ENCODE assay signal across 8 cellular contexts in the genomic region with DNA sequence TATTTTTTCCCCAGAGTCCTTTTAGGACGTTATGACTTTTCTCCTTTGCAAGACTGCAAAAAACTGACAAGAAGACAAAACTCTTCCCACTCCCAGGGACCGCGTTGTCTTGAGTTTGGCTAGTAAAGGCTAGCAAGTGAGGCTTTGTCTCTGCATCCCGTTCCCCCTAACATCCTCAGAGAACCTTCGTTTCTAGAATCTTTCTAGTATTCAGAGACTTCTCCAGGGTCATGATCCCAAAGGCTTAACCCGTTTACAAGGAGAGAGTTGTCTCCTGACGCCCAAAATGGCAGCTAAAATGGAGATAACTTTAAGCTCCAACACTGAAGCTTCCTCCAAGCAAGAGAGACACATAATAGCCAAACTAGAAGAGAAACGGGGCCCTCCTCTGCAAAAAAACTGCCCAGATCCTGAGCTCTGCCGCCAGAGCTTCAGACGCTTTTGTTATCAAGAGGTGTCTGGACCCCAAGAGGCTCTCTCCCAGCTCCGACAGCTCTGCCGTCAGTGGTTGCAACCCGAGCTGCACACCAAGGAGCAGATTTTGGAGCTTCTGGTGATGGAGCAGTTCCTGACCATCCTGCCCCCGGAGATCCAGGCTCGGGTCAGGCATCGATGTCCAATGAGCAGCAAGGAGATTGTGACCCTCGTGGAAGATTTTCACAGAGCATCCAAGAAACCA. TPM values are rescaled to one million over a fixed set of nuclear protein-coding genes. Genes with fewer than 3 reads are reported as not detected.
DNase-seq lines count a peak whose midpoint lies in the region; ATAC-seq, FAIRE-seq and TF ChIP-seq lines count a peak whose summit lies in the region.

No MANE protein-coding gene starts in this region.

- WGBS in neuronal stem cell (ENCODE audit: extremely low coverage in 2 of 2, insufficient read length in 2 of 2, insufficient replicate concordance in 1 of 2), 2 donors = no CpG with 5 or more reads among the region's 17 CpGs

- TF ChIP-seq CTCF in RWPE2 (IDR thresholded peaks at IDR 0.05; ENCODE audit: poor library complexity, severe bottlenecking) (no peak), endothelial cell of umbilical vein (IDR thresholded peaks at IDR 0.05; ENCODE audit: extremely low read depth in 1 of 2, insufficient read depth in 1 of 2, low read depth in 1 of 2, low read length in 2 of 2) (no peak)

- H2BK15ac ChIP-seq in neuronal stem cell (ENCODE audit: low read length) = no peak overlapping the region

- no TSS peak for BruUV-seq in endothelial cell of umbilical vein (replicated peaks; lab: Mats Ljungman, UMichigan)

- H3K4me2 ChIP-seq in endothelial cell of umbilical vein (ENCODE audit: insufficient read depth, low read length) (peak overlapping the region; percentile 90), neuronal stem cell (ENCODE audit: insufficient read depth, low read length, poor library complexity, severe bottlenecking) (peak overlapping the region; percentile 64)

- no peak overlapping the region for H2BK12ac ChIP-seq in neuronal stem cell (ENCODE audit: low read length)

- ATAC-seq in RWPE2 (ENCODE audit: low read depth) (no peak), GM18907 (IDR thresholded peaks at IDR 0.05; ENCODE audit: unreplicated experiment) (no peak), HG02759 (IDR thresholded peaks at IDR 0.05; ENCODE audit: unreplicated experiment) (no peak)

- H3K4ac ChIP-seq in neuronal stem cell (ENCODE audit: low read length) = no peak overlapping the region

- peaks cover 10% of the 10 kb centered on the region for H3K79me2 ChIP-seq in endothelial cell of umbilical vein (ENCODE audit: control insufficient read depth, insufficient read depth, low read length)

- H2BK5ac ChIP-seq in neuronal stem cell (ENCODE audit: low read length) = no peak overlapping the region

- peak; percentile 67 for FAIRE-seq in endothelial cell of umbilical vein (lab: Jason Lieb, UNC)

- H3K9me3 ChIP-seq in RWPE2 (ENCODE audit: severe bottlenecking) (no peaks in the 10 kb centered on the region), endothelial cell of umbilical vein (replicated peaks; ENCODE audit: control insufficient read depth, insufficient read depth, low read length) (no peaks in the 10 kb centered on the region), neuronal stem cell (replicated peaks in 1 of 2; ENCODE audit: control insufficient read depth in 2 of 2, insufficient read depth in 1 of 2, low read depth in 1 of 2, low read length in 2 of 2) (peaks cover 20 to 43% of the 10 kb centered on the region in 2 donors)

- H3K79me1 ChIP-seq in neuronal stem cell (ENCODE audit: low read depth, low read length) = no peaks in the 10 kb centered on the region

- H4K8ac ChIP-seq in neuronal stem cell (ENCODE audit: low read depth, low read length) = no peak overlapping the region

- H2AK5ac ChIP-seq in neuronal stem cell (ENCODE audit: low read depth, low read length) = no peak overlapping the region

- H3K9me1 ChIP-seq in endothelial cell of umbilical vein (replicated peaks; ENCODE audit: control insufficient read depth, extremely low read depth, insufficient read depth, low read length) = no peaks in the 10 kb centered on the region

- CTCF ChIA-PET in endothelial cell of umbilical vein (lab: Charles Lee) = interaction anchor here (1.1 to 3.4 kb wide), 5 partner anchors 11 to 251 kb away, joined by 3 to 14 read pairs (median 4); a partner anchor contains a TSS

- H3K27me3 ChIP-seq in RWPE2 (ENCODE audit: insufficient read depth, poor library complexity, severe bottlenecking) = no peaks in the 10 kb centered on the region
- no peaks in the 10 kb centered on the region for H3K27me3 ChIP-seq in endothelial cell of umbilical vein (ENCODE audit: control insufficient read depth in 2 of 2, insufficient read depth in 2 of 2, low read length in 2 of 2)
- no peaks in the 10 kb centered on the region for H3K27me3 ChIP-seq in neuronal stem cell (ENCODE audit: control insufficient read depth in 3 of 3, insufficient read depth in 3 of 3, low read depth in 1 of 3, low read length in 3 of 3)

- peak overlapping the region; percentile 75 for H3K23ac ChIP-seq in neuronal stem cell (ENCODE audit: low read depth, low read length, poor library complexity)

- no peak overlapping the region for H2BK120ac ChIP-seq in neuronal stem cell (ENCODE audit: low read depth, low read length)

- TF ChIP-seq POLR2A in endothelial cell of umbilical vein (IDR thresholded peaks at IDR 0.05; ENCODE audit: low read depth, low read length) = no peak

- peak overlapping the region; percentile 61 for H3K27ac ChIP-seq in RWPE2 (ENCODE audit: poor library complexity, severe bottlenecking)
- peak overlapping the region; percentile 6 for H3K27ac ChIP-seq in endothelial cell of umbilical vein (ENCODE audit: insufficient read depth, low read depth, low read length)
- H3K27ac ChIP-seq in neuronal stem cell (replicated peaks; ENCODE audit: low read length) = no peak overlapping the region

- H3K4me3 ChIP-seq in RWPE2 (ENCODE audit: severe bottlenecking) (peak overlapping the region; percentile 84), endothelial cell of umbilical vein (replicated peaks in 1 of 3; ENCODE audit: insufficient read depth in 1 of 3, low read depth in 1 of 3, low read length in 3 of 3) (peak overlapping the region; percentile 66 to 85 (median 82)), neuronal stem cell (ENCODE audit: low read length in 2 of 2) (peak overlapping the region; percentile 90 to 95)

- POLR2A ChIA-PET in endothelial cell of umbilical vein (lab: Charles Lee) = interaction anchor here (1.2 to 1.6 kb wide), 3 partner anchors 37 to 119 kb away, joined by 3 to 5 read pairs (median 5); a partner anchor contains a TSS

- no peak overlapping the region for H4K91ac ChIP-seq in neuronal stem cell (ENCODE audit: low read depth, low read length, poor library complexity)

- dilution Hi-C loops in endothelial cell of umbilical vein (cut with MboI; ENCODE audit: extremely low pct_ligation_motif_present, low sequenced_read_pairs) = no loop called here

- peak overlapping the region; percentile 67 for H2AFZ ChIP-seq in endothelial cell of umbilical vein (ENCODE audit: low read depth, low read length)
- peak overlapping the region; percentile 92 for H2AFZ ChIP-seq in neuronal stem cell (ENCODE audit: low read length)

- no peak overlapping the region for H3K14ac ChIP-seq in neuronal stem cell (ENCODE audit: low read length)

- H3K18ac ChIP-seq in neuronal stem cell (ENCODE audit: low read length) = no peak overlapping the region

- H3K9ac ChIP-seq in endothelial cell of umbilical vein (replicated peaks; ENCODE audit: extremely low read depth, insufficient read depth, low read length) (peak overlapping the region; percentile 80), neuronal stem cell (ENCODE audit: low read depth, low read length, poor library complexity) (no peak overlapping the region)

- H3K36me3 ChIP-seq in RWPE2 (ENCODE audit: low read depth) (peaks cover 44% of the 10 kb centered on the region), endothelial cell of umbilical vein (ENCODE audit: control insufficient read depth in 2 of 2, extremely low read depth in 1 of 2, insufficient read depth in 2 of 2, low read length in 2 of 2) (peaks cover 0 to 5% of the 10 kb centered on the region in 2 experiments), neuronal stem cell (replicated peaks in 1 of 2; ENCODE audit: control insufficient read depth in 2 of 2, insufficient read depth in 2 of 2, low read length in 2 of 2) (peaks cover 16 to 64% of the 10 kb centered on the region in 2 donors)

- no peaks in the 10 kb centered on the region for H4K20me1 ChIP-seq in endothelial cell of umbilical vein (replicated peaks; ENCODE audit: control insufficient read depth, extremely low read depth, insufficient read depth, low read length)

- intact Hi-C loops in endothelial cell of umbilical vein (cut with micrococcal nuclease) = loop anchor here (1.0 to 5.0 kb wide), 7 partner anchors 35 to 138 kb away; a partner anchor contains a TSS

- H3K4me1 ChIP-seq in RWPE2 (ENCODE audit: insufficient read depth, poor library complexity, severe bottlenecking) (no peaks in the 10 kb centered on the region), endothelial cell of umbilical vein (ENCODE audit: control insufficient read depth, extremely low read depth, insufficient read depth, low read length) (peaks cover 13% of the 10 kb centered on the region), neuronal stem cell (ENCODE audit: control insufficient read depth in 2 of 2, insufficient read depth in 1 of 2, low read depth in 1 of 2, low read length in 2 of 2) (peaks cover 2 to 4% of the 10 kb centered on the region in 2 donors)

- DNase-seq in stimulated activated CD4-positive, alpha-beta T cell treated with anti-CD3 and anti-CD28 coated beads, Interleukin-15, amount 100 ng/mL, for 24 hours = peak; percentile 6
- DNase-seq in stimulated activated CD4-positive, alpha-beta T cell treated with anti-CD3 and anti-CD28 coated beads, Interleukin-12 subunit alpha, Interleukin-12 subunit beta, amount 100 ng/mL, for 4 hours = no peak
- DNase-seq in RWPE2 (ENCODE audit: low spot score) = no peak
- no peak for DNase-seq in endothelial cell of umbilical vein (ENCODE audit: low read depth, low spot score)
- peak; percentile 24 for DNase-seq in neuronal stem cell (ENCODE audit: low spot score)
- DNase-seq in NCI-H1436 (lab: John Stamatoyannopoulos, UW) = no peak

RNA-seq across cellular contexts. Expression of a gene that starts 0.8 kb away (rescaled TPM):
- total RNA-seq in endothelial cell of umbilical vein = 7.4 and 9.1 TPM in 2 replicates
- 7.1 and 7.5 TPM in 2 replicates for polyA plus RNA-seq in endothelial cell of umbilical vein
- 9.0 and 9.3 TPM in 2 replicates for polyA plus RNA-seq in endothelial cell of umbilical vein (2011; cell fraction: cytosol; rRNA removed)
- polyA plus RNA-seq in endothelial cell of umbilical vein (2011; cell fraction: nucleus; rRNA removed) = 8.5 and 8.8 TPM in 2 replicates
- 5.9 and 8.3 TPM in 2 replicates for polyA plus RNA-seq in endothelial cell of umbilical vein (2012)
- polyA minus RNA-seq in endothelial cell of umbilical vein = 5.1 and 6.2 TPM in 2 replicates
- 5.1 TPM for polyA minus RNA-seq in endothelial cell of umbilical vein (2011; cell fraction: cytosol; rRNA and poly(A)+ RNA removed)
- 4.9 and 7.5 TPM in 2 replicates for polyA minus RNA-seq in endothelial cell of umbilical vein (2011; cell fraction: nucleus; rRNA and poly(A)+ RNA removed)
- polyA plus RNA-seq in neuronal stem cell (2013, experiment 1 of 2) = 12.6 TPM
- 12.6 TPM for polyA plus RNA-seq in neuronal stem cell (2013, experiment 2 of 2)

RNA-seq across cellular contexts. Expression of a gene that starts 1.1 kb away (rescaled TPM):
- total RNA-seq in endothelial cell of umbilical vein = 10.9 and 13.1 TPM in 2 replicates
- 8.0 and 9.2 TPM in 2 replicates for polyA plus RNA-seq in endothelial cell of umbilical vein
- 10.5 and 11.5 TPM in 2 replicates for polyA plus RNA-seq in endothelial cell of umbilical vein (2011; cell fraction: cytosol; rRNA removed)
- polyA plus RNA-seq in endothelial cell of umbilical vein (2011; cell fraction: nucleus; rRNA removed) = 13.5 and 15.7 TPM in 2 replicates
- polyA plus RNA-seq in endothelial cell of umbilical vein (2012) = 7.7 and 10.3 TPM in 2 replicates
- polyA minus RNA-seq in endothelial cell of umbilical vein = 10.5 and 10.9 TPM in 2 replicates
- polyA minus RNA-seq in endothelial cell of umbilical vein (2011; cell fraction: cytosol; rRNA and poly(A)+ RNA removed) = 3.4 TPM
- polyA minus RNA-seq in endothelial cell of umbilical vein (2011; cell fraction: nucleus; rRNA and poly(A)+ RNA removed) = 3.4 and 5.1 TPM in 2 replicates
- 14.6 TPM for polyA plus RNA-seq in neuronal stem cell (2013, experiment 1 of 2)
- polyA plus RNA-seq in neuronal stem cell (2013, experiment 2 of 2) = 14.9 TPM

RNA-seq across cellular contexts. Expression of a gene that starts 41.4 kb away (rescaled TPM):
- total RNA-seq in endothelial cell of umbilical vein = 1.4 and 1.9 TPM in 2 replicates
- 0.72 and 0.75 TPM in 2 replicates for polyA plus RNA-seq in endothelial cell of umbilical vein
- 0.72 and 1.0 TPM in 2 replicates for polyA plus RNA-seq in endothelial cell of umbilical vein (2011; cell fraction: cytosol; rRNA removed)
- 1.4 and 1.7 TPM in 2 replicates for polyA plus RNA-seq in endothelial cell of umbilical vein (2011; cell fraction: nucleus; rRNA removed)
- 1.5 and 1.7 TPM in 2 replicates for polyA plus RNA-seq in endothelial cell of umbilical vein (2012)
- polyA minus RNA-seq in endothelial cell of umbilical vein = 1.7 and 2.0 TPM in 2 replicates
- 0.82 TPM for polyA minus RNA-seq in endothelial cell of umbilical vein (2011; cell fraction: cytosol; rRNA and poly(A)+ RNA removed)
- polyA minus RNA-seq in endothelial cell of umbilical vein (2011; cell fraction: nucleus; rRNA and poly(A)+ RNA removed) = 2.0 and 2.2 TPM in 2 replicates
- 0.88 TPM for polyA plus RNA-seq in neuronal stem cell (2013, experiment 1 of 2)
- 0.89 TPM for polyA plus RNA-seq in neuronal stem cell (2013, experiment 2 of 2)

RNA-seq across cellular contexts. Expression of a gene that starts 41.6 kb away (rescaled TPM):
- 42.9 and 45.7 TPM in 2 replicates for total RNA-seq in endothelial cell of umbilical vein
- polyA plus RNA-seq in endothelial cell of umbilical vein = 22.1 and 24.0 TPM in 2 replicates
- 19.8 and 20.2 TPM in 2 replicates for polyA plus RNA-seq in endothelial cell of umbilical vein (2011; cell fraction: cytosol; rRNA removed)
- polyA plus RNA-seq in endothelial cell of umbilical vein (2011; cell fraction: nucleus; rRNA removed) = 20.0 and 25.7 TPM in 2 replicates
- polyA plus RNA-seq in endothelial cell of umbilical vein (2012) = 37.4 and 40.4 TPM in 2 replicates
- polyA minus RNA-seq in endothelial cell of umbilical vein = 18.3 and 23.2 TPM in 2 replicates
- 13.6 TPM for polyA minus RNA-seq in endothelial cell of umbilical vein (2011; cell fraction: cytosol; rRNA and poly(A)+ RNA removed)
- polyA minus RNA-seq in endothelial cell of umbilical vein (2011; cell fraction: nucleus; rRNA and poly(A)+ RNA removed) = 17.6 and 18.2 TPM in 2 replicates
- 60.5 TPM for polyA plus RNA-seq in neuronal stem cell (2013, experiment 1 of 2)
- polyA plus RNA-seq in neuronal stem cell (2013, experiment 2 of 2) = 63.6 TPM

RNA-seq across cellular contexts. Expression of a gene that starts 46.2 kb away (rescaled TPM):
- not detected in 2 replicates for total RNA-seq in endothelial cell of umbilical vein
- not detected in 2 replicates for polyA plus RNA-seq in endothelial cell of umbilical vein
- polyA plus RNA-seq in endothelial cell of umbilical vein (2011; cell fraction: cytosol; rRNA removed) = 0.04 and 0.06 TPM in 2 replicates
- polyA plus RNA-seq in endothelial cell of umbilical vein (2011; cell fraction: nucleus; rRNA removed) = not detected in 2 replicates
- polyA plus RNA-seq in endothelial cell of umbilical vein (2012) = not detected in 2 replicates
- polyA minus RNA-seq in endothelial cell of umbilical vein = not detected in 2 replicates
- polyA minus RNA-seq in endothelial cell of umbilical vein (2011; cell fraction: cytosol; rRNA and poly(A)+ RNA removed) = not detected
- not detected in 2 replicates for polyA minus RNA-seq in endothelial cell of umbilical vein (2011; cell fraction: nucleus; rRNA and poly(A)+ RNA removed)
- 0.08 TPM for polyA plus RNA-seq in neuronal stem cell (2013, experiment 1 of 2)
- 0.04 TPM for polyA plus RNA-seq in neuronal stem cell (2013, experiment 2 of 2)

Comparison
In these comparisons a context has a peak if more than half of its experiments do, and no peak if none do; other contexts are left out.
1. DNase-seq: peak in stimulated activated CD4-positive, alpha-beta T cell treated with anti-CD3 and anti-CD28 coated beads, Interleukin-15, amount 100 ng/mL, for 24 hours (single experiment) and neuronal stem cell (single experiment); none in stimulated activated CD4-positive, alpha-beta T cell treated with anti-CD3 and anti-CD28 coated beads, Interleukin-12 subunit alpha, Interleukin-12 subunit beta, amount 100 ng/mL, for 4 hours (single experiment), RWPE2 (single experiment), endothelial cell of umbilical vein (single experiment) and NCI-H1436 (single experiment).
2. Peak in every context shown above with its lines, with median percentiles within 50 percentile points of each other: H3K4me3 ChIP-seq.